In genomic region chr5:52886206-52886605, GRCh38 we compare ENCODE assay signal across 18 cellular contexts.
A peak's percentile ranks its signal among the peaks of the same experiment; 100 is the strongest.
DNase-seq lines count a peak whose midpoint lies in the region; ATAC-seq, FAIRE-seq and TF ChIP-seq lines count a peak whose summit lies in the region.
"Had no signal": no experiment of that assay in that cellular context is flagged by ENCODE, and none has a peak within 500 bp of the region (broad histone marks: within the 10 kb centered on the region; RNA-seq: fewer than 3 reads in every experiment).

No MANE protein-coding gene starts in this region.

- H4K20me1 ChIP-seq in smooth muscle cell (ENCODE audit: low read depth), result no peaks in the 10 kb centered on the region
- H4K20me1 ChIP-seq: BLaER1 had no signal

- H3K27me3 ChIP-seq in SJCRH30 (no peaks in the 10 kb centered on the region), esophagus muscularis mucosa (no peaks in the 10 kb centered on the region), smooth muscle cell (ENCODE audit: low read depth) (no peaks in the 10 kb centered on the region), pancreas (no peaks in the 10 kb centered on the region), A673 (replicated peaks; ENCODE audit: insufficient read depth, low read depth, low read length, poor library complexity) (no peaks in the 10 kb centered on the region)
- H3K27me3 ChIP-seq: BLaER1 had no signal

- no peak overlapping the region for H3K9ac ChIP-seq in smooth muscle cell (ENCODE audit: low read depth)
- H3K9ac ChIP-seq: BLaER1 had no signal

- peaks cover 9% of the 10 kb centered on the region for H3K4me1 ChIP-seq in SJCRH30
- H3K4me1 ChIP-seq in esophagus muscularis mucosa, result peaks cover 0 to 13% (median 10%) of the 10 kb centered on the region in 4 donors
- H3K4me1 ChIP-seq in mucosa of descending colon (ENCODE audit: low read depth), result peaks cover 16% of the 10 kb centered on the region
- H3K4me1 ChIP-seq in smooth muscle cell (ENCODE audit: low read depth), result peaks cover 8% of the 10 kb centered on the region
- H3K4me1 ChIP-seq in pancreas, result no peaks in the 10 kb centered on the region
- peaks cover 14% of the 10 kb centered on the region for H3K4me1 ChIP-seq in A673 (ENCODE audit: insufficient read depth, low read length, poor library complexity, severe bottlenecking)
- H3K4me1 ChIP-seq: BLaER1 had no signal

- FAIRE-seq in pancreas (lab: Jason Lieb, UNC), result no peak
- FAIRE-seq: GM19239, HTR-8/SVneo had no signal

- ATAC-seq in mucosa of descending colon (peak; percentile 67), pancreas (no peak)

- no TSS peak for BruUV-seq in A673 (replicated peaks; lab: Mats Ljungman, UMichigan)

- peak overlapping the region; percentile 46 for H3K4me2 ChIP-seq in smooth muscle cell
- H3K4me2 ChIP-seq: BLaER1 had no signal

- H3K27ac ChIP-seq in SJCRH30 (peak overlapping the region; percentile 11; the same call in 1 of the 2 replicates), esophagus muscularis mucosa (replicated peaks in 1 of 4) (peak overlapping the region in 3 of 4 donors; percentile 0 to 23 (median 14)), smooth muscle cell (ENCODE audit: low read depth) (peak overlapping the region; percentile 62), pancreas (no peak overlapping the region), A673 (ENCODE audit: low read depth, low read length, poor library complexity, severe bottlenecking) (no peak overlapping the region)
- H3K27ac ChIP-seq: BLaER1 had no signal

- H3K36me3 ChIP-seq in SJCRH30 (no peaks in the 10 kb centered on the region), esophagus muscularis mucosa (peaks cover 22 to 71% (median 35%) of the 10 kb centered on the region in 4 donors), mucosa of descending colon (ENCODE audit: low read depth) (no peaks in the 10 kb centered on the region), smooth muscle cell (ENCODE audit: low read depth) (peaks cover 16% of the 10 kb centered on the region), pancreas (no peaks in the 10 kb centered on the region), A673 (ENCODE audit: insufficient read depth, low read length, poor library complexity, severe bottlenecking) (no peaks in the 10 kb centered on the region)
- H3K36me3 ChIP-seq: BLaER1 had no signal

- DNase-seq in SJCRH30, result no peak
- no peak for DNase-seq in esophagus muscularis mucosa (ENCODE audit: extremely low spot score)
- no peak for DNase-seq in mucosa of descending colon
- no peak for DNase-seq in smooth muscle cell (lab: John Stamatoyannopoulos, UW; ENCODE audit: unreplicated experiment)
- no peak for DNase-seq in EL
- DNase-seq in pancreas, result no peak
- DNase-seq in 8988T, result no peak
- no peak for DNase-seq in A673 (ENCODE audit: low spot score)
- DNase-seq: AML-193; Caco-2; CD8-positive, alpha-beta memory T cell; DND-41; GF-D8; GOT3; H9 had no signal

- intact Hi-C loops in esophagus muscularis mucosa (cut with DNase I), result no loop called here
- intact Hi-C loops in mucosa of descending colon (cut with DNase I, micrococcal nuclease), result no loop called here
- intact Hi-C loops in pancreas (cut with DNase I), result no loop called here
- intact Hi-C loops in A673 (cut with micrococcal nuclease; ENCODE audit: unreplicated experiment), result no loop called here

- TF ChIP-seq POLR2A in esophagus muscularis mucosa (IDR thresholded peaks at IDR 0.05; ENCODE audit: low read depth), result no peak

- no peak for TF ChIP-seq EP300 in esophagus muscularis mucosa (IDR thresholded peaks at IDR 0.05)

- H3K9me3 ChIP-seq in SJCRH30 (replicated peaks) (no peaks in the 10 kb centered on the region), esophagus muscularis mucosa (no peaks in the 10 kb centered on the region), mucosa of descending colon (no peaks in the 10 kb centered on the region), smooth muscle cell (replicated peaks; ENCODE audit: low read depth) (no peaks in the 10 kb centered on the region), pancreas (no peaks in the 10 kb centered on the region), A673 (ENCODE audit: low read depth, low read length, poor library complexity, severe bottlenecking) (no peaks in the 10 kb centered on the region)
- H3K9me3 ChIP-seq: BLaER1, Caco-2 had no signal

- CTCF ChIA-PET in A673 (lab: Charles Lee), result no interaction called here

- no peak overlapping the region for H2AFZ ChIP-seq in smooth muscle cell (ENCODE audit: low read depth)

- TF ChIP-seq CTCF in esophagus muscularis mucosa (IDR thresholded peaks at IDR 0.05) (no peak), mucosa of descending colon (IDR thresholded peaks at IDR 0.05) (no peak), smooth muscle cell (IDR thresholded peaks at IDR 0.05; ENCODE audit: borderline replicate concordance, insufficient read depth, poor library complexity, severe bottlenecking) (no peak), pancreas (IDR thresholded peaks at IDR 0.05) (no peak), A673 (conservative IDR thresholded peaks at IDR 0.05; ENCODE audit: low read depth, low read length) (no peak)

- peaks cover 5% of the 10 kb centered on the region for H3K79me2 ChIP-seq in smooth muscle cell (ENCODE audit: low read depth)

- POLR2A ChIA-PET in A673 (lab: Charles Lee; ENCODE audit: low non-redundant PET), result no interaction called here

- WGBS in esophagus muscularis mucosa, result 86% methylated on average over 2 of the region's 2 CpGs
- 32% methylated on average over 2 of the region's 2 CpGs for WGBS in smooth muscle cell (ENCODE audit: low lambda C conversion rate)
- WGBS in pancreas, 2 donors, result 75 to 78% methylated on average over 2 of the region's 2 CpGs

- no peak overlapping the region for H3K4me3 ChIP-seq in SJCRH30
- no peak overlapping the region for H3K4me3 ChIP-seq in esophagus muscularis mucosa
- H3K4me3 ChIP-seq in mucosa of descending colon, result no peak overlapping the region
- no peak overlapping the region for H3K4me3 ChIP-seq in smooth muscle cell
- no peak overlapping the region for H3K4me3 ChIP-seq in pancreas
- no peak overlapping the region for H3K4me3 ChIP-seq in A673 (ENCODE audit: low read depth, low read length, poor library complexity, severe bottlenecking)
- H3K4me3 ChIP-seq: BLaER1 had no signal

- peaks cover 16% of the 10 kb centered on the region for H3F3A ChIP-seq in smooth muscle cell (ENCODE audit: low read depth)

Comparison
In these comparisons a context has a peak if more than half of its experiments do, and no peak if none do; other contexts are left out.
1. H3K27ac ChIP-seq: peak in SJCRH30 (single experiment), esophagus muscularis mucosa (3 of 4) and smooth muscle cell (single experiment); none in pancreas (0 of 4) and A673 (single experiment).